ENCODE assay signal across 1 cellular context in the genomic region with DNA sequence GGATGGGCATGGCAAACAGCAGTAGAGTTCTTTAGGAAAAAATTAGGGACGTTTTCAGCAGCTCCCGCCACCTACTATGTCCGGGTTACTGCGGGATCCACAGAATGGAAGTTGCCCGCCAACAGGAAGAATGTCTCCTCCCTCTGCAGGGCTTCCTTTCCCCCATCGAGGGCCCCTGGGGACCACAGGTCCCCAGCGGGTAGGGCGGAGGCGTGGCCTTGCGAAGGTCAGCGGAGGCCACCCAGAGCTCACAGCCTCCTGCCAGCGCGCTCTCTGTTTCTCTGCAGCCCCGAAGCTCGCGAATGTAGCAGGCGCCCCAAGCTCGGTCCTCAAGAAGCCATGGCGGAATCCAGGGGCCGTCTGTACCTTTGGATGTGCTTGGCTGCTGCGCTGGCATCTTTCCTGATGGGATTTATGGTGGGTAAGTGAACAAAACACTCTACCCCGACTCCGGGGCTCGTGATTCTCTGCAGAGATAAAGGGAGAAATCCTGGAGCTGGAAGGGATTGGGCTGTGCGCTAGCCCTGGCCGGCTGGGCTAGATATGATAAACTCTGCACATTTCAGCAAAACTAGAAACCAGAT.
A peak's percentile ranks its signal among the peaks of the same experiment; 100 is the strongest.
TF ChIP-seq lines count a peak whose summit lies in the region.

A gene (plus strand): TSS at position 244 of the 584 bp plus-strand sequence. CDS start 96 bp downstream, at position 340.

TF ChIP-seq in GM12878, 131 proteins besides CTCF, POLR2A, EP300 and RAD21 (continued from another document):
- TF ChIP-seq, protein P1, sequence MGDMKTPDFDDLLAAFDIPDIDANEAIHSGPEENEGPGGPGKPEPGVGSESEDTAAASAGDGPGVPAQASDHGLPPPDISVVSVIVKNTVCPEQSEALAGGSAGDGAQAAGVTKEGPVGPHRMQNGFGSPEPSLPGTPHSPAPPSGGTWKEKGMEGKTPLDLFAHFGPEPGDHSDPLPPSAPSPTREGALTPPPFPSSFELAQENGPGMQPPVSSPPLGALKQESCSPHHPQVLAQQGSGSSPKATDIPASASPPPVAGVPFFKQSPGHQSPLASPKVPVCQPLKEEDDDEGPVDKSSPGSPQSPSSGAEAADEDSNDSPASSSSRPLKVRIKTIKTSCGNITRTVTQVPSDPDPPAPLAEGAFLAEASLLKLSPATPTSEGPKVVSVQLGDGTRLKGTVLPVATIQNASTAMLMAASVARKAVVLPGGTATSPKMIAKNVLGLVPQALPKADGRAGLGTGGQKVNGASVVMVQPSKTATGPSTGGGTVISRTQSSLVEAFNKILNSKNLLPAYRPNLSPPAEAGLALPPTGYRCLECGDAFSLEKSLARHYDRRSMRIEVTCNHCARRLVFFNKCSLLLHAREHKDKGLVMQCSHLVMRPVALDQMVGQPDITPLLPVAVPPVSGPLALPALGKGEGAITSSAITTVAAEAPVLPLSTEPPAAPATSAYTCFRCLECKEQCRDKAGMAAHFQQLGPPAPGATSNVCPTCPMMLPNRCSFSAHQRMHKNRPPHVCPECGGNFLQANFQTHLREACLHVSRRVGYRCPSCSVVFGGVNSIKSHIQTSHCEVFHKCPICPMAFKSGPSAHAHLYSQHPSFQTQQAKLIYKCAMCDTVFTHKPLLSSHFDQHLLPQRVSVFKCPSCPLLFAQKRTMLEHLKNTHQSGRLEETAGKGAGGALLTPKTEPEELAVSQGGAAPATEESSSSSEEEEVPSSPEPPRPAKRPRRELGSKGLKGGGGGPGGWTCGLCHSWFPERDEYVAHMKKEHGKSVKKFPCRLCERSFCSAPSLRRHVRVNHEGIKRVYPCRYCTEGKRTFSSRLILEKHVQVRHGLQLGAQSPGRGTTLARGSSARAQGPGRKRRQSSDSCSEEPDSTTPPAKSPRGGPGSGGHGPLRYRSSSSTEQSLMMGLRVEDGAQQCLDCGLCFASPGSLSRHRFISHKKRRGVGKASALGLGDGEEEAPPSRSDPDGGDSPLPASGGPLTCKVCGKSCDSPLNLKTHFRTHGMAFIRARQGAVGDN (IDR thresholded peaks at IDR 0.05), result no peak
- TF ChIP-seq NR2F1 (conservative IDR thresholded peaks at IDR 0.05) (peak; percentile 76), PAX8 (IDR thresholded peaks at IDR 0.05) (no peak), MEF2B (IDR thresholded peaks at IDR 0.05; ENCODE audit: partially characterized antibody, poor library complexity, severe bottlenecking) (peak; percentile 95)
